In the genomic region with DNA sequence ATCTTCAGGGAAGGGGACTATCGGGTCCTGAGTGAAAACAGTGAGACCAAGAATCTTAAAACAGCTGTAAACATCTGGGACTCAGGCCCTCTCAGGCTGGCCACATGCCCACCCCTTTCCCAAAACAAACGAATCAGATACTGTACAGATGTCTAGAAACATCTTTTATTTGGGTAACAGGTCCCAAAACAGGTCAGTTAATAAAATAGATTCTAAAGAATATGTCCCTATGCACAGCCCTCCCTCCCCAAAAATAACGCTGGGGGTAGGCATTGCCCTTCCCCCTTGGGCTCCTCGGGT, we compare ENCODE assay signal across 1 cellular context.
TF ChIP-seq lines count a peak whose summit lies in the region.

No MANE protein-coding gene starts in this region.

TF ChIP-seq in IMR-90, 13 proteins besides CTCF, POLR2A, EP300 and RAD21:
- TF ChIP-seq RFX5 (IDR thresholded peaks at IDR 0.05; ENCODE audit: low read depth, low read length) (no peak), FOS (IDR thresholded peaks at IDR 0.05; ENCODE audit: low read depth, low read length) (no peak), CEBPB (IDR thresholded peaks at IDR 0.05; ENCODE audit: low read depth, low read length) (no peak), NFE2L2 (IDR thresholded peaks at IDR 0.05; ENCODE audit: low read depth, low read length) (no peak), MXI1 (IDR thresholded peaks at IDR 0.05; ENCODE audit: borderline replicate concordance, low read depth, low read length) (no peak), CHD1 (IDR thresholded peaks at IDR 0.05; ENCODE audit: low read depth, low read length) (no peak), MAFK (IDR thresholded peaks at IDR 0.05; ENCODE audit: low read depth, low read length) (no peak), MAZ (IDR thresholded peaks at IDR 0.05; ENCODE audit: borderline replicate concordance, low read depth, low read length) (no peak), BHLHE40 (IDR thresholded peaks at IDR 0.05; ENCODE audit: low read depth, low read length) (no peak), RCOR1 (IDR thresholded peaks at IDR 0.05; ENCODE audit: insufficient replicate concordance, low read length) (no peak), SMC3 (IDR thresholded peaks at IDR 0.05; ENCODE audit: low read depth, low read length) (no peak)
- TF ChIP-seq, protein P1, sequence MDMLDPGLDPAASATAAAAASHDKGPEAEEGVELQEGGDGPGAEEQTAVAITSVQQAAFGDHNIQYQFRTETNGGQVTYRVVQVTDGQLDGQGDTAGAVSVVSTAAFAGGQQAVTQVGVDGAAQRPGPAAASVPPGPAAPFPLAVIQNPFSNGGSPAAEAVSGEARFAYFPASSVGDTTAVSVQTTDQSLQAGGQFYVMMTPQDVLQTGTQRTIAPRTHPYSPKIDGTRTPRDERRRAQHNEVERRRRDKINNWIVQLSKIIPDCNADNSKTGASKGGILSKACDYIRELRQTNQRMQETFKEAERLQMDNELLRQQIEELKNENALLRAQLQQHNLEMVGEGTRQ (IDR thresholded peaks at IDR 0.05; ENCODE audit: low read depth, low read length) = no peak
- TF ChIP-seq, protein P2, sequence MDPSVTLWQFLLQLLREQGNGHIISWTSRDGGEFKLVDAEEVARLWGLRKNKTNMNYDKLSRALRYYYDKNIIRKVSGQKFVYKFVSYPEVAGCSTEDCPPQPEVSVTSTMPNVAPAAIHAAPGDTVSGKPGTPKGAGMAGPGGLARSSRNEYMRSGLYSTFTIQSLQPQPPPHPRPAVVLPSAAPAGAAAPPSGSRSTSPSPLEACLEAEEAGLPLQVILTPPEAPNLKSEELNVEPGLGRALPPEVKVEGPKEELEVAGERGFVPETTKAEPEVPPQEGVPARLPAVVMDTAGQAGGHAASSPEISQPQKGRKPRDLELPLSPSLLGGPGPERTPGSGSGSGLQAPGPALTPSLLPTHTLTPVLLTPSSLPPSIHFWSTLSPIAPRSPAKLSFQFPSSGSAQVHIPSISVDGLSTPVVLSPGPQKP (IDR thresholded peaks at IDR 0.05; ENCODE audit: borderline replicate concordance, low read depth, low read length) = no peak
